2 cellular contexts compared by ENCODE assay signal in the genomic region with DNA sequence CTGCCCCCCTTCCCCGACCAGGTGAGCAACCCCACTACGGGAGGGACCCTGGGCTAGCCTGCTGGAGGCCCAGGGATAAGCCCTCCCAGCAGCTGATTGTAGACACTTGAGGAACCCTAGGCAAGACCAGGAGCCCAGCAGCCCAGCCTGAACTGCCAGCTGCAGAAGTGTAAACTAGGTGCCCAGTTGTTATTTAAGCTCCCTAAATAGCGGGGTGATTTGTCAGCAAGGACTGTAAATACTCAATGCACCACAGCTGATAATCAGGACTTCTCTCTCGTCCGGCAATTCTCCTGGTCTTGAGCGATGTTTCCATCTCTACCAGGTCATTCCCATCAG.
TF ChIP-seq lines count a peak whose summit lies in the region.

No MANE protein-coding gene starts in this region.

TF ChIP-seq in GM12878, 131 proteins besides CTCF, POLR2A, EP300 and RAD21 (continued from another document):
- TF ChIP-seq, protein P1, sequence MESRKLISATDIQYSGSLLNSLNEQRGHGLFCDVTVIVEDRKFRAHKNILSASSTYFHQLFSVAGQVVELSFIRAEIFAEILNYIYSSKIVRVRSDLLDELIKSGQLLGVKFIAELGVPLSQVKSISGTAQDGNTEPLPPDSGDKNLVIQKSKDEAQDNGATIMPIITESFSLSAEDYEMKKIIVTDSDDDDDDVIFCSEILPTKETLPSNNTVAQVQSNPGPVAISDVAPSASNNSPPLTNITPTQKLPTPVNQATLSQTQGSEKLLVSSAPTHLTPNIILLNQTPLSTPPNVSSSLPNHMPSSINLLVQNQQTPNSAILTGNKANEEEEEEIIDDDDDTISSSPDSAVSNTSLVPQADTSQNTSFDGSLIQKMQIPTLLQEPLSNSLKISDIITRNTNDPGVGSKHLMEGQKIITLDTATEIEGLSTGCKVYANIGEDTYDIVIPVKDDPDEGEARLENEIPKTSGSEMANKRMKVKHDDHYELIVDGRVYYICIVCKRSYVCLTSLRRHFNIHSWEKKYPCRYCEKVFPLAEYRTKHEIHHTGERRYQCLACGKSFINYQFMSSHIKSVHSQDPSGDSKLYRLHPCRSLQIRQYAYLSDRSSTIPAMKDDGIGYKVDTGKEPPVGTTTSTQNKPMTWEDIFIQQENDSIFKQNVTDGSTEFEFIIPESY (IDR thresholded peaks at IDR 0.05): no peak

TF ChIP-seq in liver, 16 proteins besides CTCF, POLR2A, EP300 and RAD21:
- TF ChIP-seq, protein P2, sequence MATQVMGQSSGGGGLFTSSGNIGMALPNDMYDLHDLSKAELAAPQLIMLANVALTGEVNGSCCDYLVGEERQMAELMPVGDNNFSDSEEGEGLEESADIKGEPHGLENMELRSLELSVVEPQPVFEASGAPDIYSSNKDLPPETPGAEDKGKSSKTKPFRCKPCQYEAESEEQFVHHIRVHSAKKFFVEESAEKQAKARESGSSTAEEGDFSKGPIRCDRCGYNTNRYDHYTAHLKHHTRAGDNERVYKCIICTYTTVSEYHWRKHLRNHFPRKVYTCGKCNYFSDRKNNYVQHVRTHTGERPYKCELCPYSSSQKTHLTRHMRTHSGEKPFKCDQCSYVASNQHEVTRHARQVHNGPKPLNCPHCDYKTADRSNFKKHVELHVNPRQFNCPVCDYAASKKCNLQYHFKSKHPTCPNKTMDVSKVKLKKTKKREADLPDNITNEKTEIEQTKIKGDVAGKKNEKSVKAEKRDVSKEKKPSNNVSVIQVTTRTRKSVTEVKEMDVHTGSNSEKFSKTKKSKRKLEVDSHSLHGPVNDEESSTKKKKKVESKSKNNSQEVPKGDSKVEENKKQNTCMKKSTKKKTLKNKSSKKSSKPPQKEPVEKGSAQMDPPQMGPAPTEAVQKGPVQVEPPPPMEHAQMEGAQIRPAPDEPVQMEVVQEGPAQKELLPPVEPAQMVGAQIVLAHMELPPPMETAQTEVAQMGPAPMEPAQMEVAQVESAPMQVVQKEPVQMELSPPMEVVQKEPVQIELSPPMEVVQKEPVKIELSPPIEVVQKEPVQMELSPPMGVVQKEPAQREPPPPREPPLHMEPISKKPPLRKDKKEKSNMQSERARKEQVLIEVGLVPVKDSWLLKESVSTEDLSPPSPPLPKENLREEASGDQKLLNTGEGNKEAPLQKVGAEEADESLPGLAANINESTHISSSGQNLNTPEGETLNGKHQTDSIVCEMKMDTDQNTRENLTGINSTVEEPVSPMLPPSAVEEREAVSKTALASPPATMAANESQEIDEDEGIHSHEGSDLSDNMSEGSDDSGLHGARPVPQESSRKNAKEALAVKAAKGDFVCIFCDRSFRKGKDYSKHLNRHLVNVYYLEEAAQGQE (IDR thresholded peaks at IDR 0.05): no peak
- TF ChIP-seq, protein P1 (IDR thresholded peaks at IDR 0.05): no peak
- TF ChIP-seq RXRA (IDR thresholded peaks at IDR 0.05): no peak
TF ChIP-seq in liver: peak in this region for 0.
